ENCODE assay signal across 8 cellular contexts in the genomic region with DNA sequence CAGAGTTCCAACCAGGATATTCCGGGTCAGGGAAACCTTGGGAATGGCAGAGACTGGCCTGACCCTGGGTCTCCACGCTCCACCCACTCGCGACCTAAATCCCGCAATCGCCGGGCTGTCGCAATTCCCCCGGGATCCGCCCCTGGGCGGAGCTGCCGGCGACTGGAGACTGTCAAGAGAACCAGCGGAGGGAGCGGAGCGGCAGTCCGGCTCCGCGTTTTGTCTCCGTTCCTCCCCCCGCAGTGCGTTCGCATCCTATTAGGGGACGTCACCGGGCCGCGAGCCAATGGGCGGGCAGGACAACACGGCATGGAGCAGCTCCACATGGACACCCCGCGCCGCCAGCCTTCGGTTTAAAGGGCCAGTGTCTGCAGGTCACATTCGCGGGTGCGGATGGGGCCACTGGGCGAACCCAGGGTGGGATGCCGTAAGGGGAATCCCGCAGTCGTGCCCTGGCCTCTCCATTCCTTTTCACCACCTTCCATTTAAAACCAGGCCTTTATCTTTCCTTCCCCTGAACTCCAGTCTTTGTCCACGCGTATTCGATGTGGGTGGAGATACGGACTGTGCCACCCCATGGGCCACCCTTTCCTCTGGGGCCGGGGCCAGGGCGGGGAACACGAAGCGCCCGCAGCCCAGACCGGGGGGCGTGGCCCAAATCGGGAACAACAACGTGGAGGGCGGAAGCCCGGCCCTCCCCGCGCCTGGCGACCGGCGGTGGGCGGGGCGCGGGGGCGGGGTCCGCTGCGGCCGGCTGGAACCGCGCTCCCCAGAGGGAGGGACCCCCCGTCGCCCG. TPM values are rescaled to one million over a fixed set of nuclear protein-coding genes. Genes with fewer than 3 reads are reported as not detected.
DNase-seq lines count a peak whose midpoint lies in the region; ATAC-seq and TF ChIP-seq lines count a peak whose summit lies in the region.

No MANE protein-coding gene starts in this region.

- peak overlapping the region; percentile 99 to 100 for H3K27ac ChIP-seq in left lung

- TF ChIP-seq CTCF in BJ (IDR thresholded peaks at IDR 0.05; ENCODE audit: insufficient read depth, low read depth, low read length) = no peak
- no peak for TF ChIP-seq CTCF in left lung (IDR thresholded peaks at IDR 0.05)

- POLR2A ChIA-PET in BJ (lab: Charles Lee) = interaction anchor here (0.5 to 1.1 kb wide), 4 partner anchors 10 to 1202 kb away, joined by 3 read pairs; no protein-coding TSS in a partner anchor

- DNase-seq in BJ (ENCODE audit: low read depth) = peak; percentile 97
- DNase-seq in NCI-H748 treated with DMSO at 0.1 percent for 48 hours (lab: John Stamatoyannopoulos, UW) = peak; percentile 97
- peak; percentile 99 for DNase-seq in activated CD4-positive, alpha-beta T cell treated with anti-CD3 and anti-CD28 coated beads, Interleukin-2, amount 50 U/mL, for 48 hours
- DNase-seq in dermis blood vessel endothelial cell = peak; percentile 100
- peak; percentile 100 for DNase-seq in left lung
- DNase-seq in stimulated activated CD4-positive, alpha-beta T cell treated with anti-CD3 and anti-CD28 coated beads, Interleukin-2, amount 100 ng/mL, for 4 hours (ENCODE audit: low read depth) = peak; percentile 99

- no peaks in the 10 kb centered on the region for H3K9me3 ChIP-seq in left lung

- CTCF ChIA-PET in BJ (lab: Yijun Ruan, JAX) = interaction anchor here (0.6 to 8.4 kb wide), 4 partner anchors 10 to 170 kb away, joined by 3 to 77 read pairs (median 4); no protein-coding TSS in a partner anchor

- H3K36me3 ChIP-seq in BJ (ENCODE audit: control insufficient read depth, insufficient read depth, low read length) (peaks cover 1% of the 10 kb centered on the region; the same call in 1 of the 2 replicates), left lung (no peaks in the 10 kb centered on the region)

- intact Hi-C loops in left lung (cut with DNase I) = no loop called here

- H3K27me3 ChIP-seq in BJ (ENCODE audit: control insufficient read depth, insufficient read depth, low read length) (no peaks in the 10 kb centered on the region), left lung (no peaks in the 10 kb centered on the region)

- ATAC-seq in GM19372 (IDR thresholded peaks at IDR 0.05; ENCODE audit: low read depth, unreplicated experiment) = peak; percentile 52
- peak; percentile 43 for ATAC-seq in HG03521 (IDR thresholded peaks at IDR 0.05; ENCODE audit: unreplicated experiment)
- ATAC-seq in left lung = peak; percentile 61

- H3K4me3 ChIP-seq in BJ (ENCODE audit: low read depth, low read length) = peak overlapping the region; percentile 51
- peak overlapping the region; percentile 70 to 92 for H3K4me3 ChIP-seq in left lung

- H3K4me1 ChIP-seq in left lung = peaks cover 24 to 72% of the 10 kb centered on the region in 2 donors

RNA-seq across cellular contexts. Expression of a gene that starts 0.8 kb away (rescaled TPM):
- polyA plus RNA-seq in BJ (2011; rRNA removed) = 2.4 and 3.1 TPM in 2 replicates
- polyA minus RNA-seq in BJ (2011; rRNA and poly(A)+ RNA removed) = 3.4 and 4.2 TPM in 2 replicates
- total RNA-seq in dermis blood vessel endothelial cell = 3.9 and 5.1 TPM in 2 replicates
- 10 to 100 TPM; 19.7 to 31.9 TPM for total RNA-seq in left lung

Comparison
In these comparisons a context has a peak if more than half of its experiments do, and no peak if none do; other contexts are left out.
1. Peak in every context shown above with its lines: DNase-seq, ATAC-seq, H3K4me3 ChIP-seq and H3K27ac ChIP-seq.